In genomic region chr3:194632983-194633348, GRCh38 we compare ENCODE assay signal across 1 cellular context.
TF ChIP-seq lines count a peak whose summit lies in the region.

No MANE protein-coding gene starts in this region.

TF ChIP-seq in H1, 55 proteins besides CTCF, POLR2A, EP300 and RAD21:
- TF ChIP-seq KDM1A (IDR thresholded peaks at IDR 0.05; ENCODE audit: borderline replicate concordance, low read length) (no peak), BACH1 (IDR thresholded peaks at IDR 0.05; ENCODE audit: low read length) (no peak), SUZ12 (IDR thresholded peaks at IDR 0.05; ENCODE audit: low read length) (no peak), TCF12 (IDR thresholded peaks at IDR 0.05; ENCODE audit: low read depth, low read length) (no peak), HDAC2 (IDR thresholded peaks at IDR 0.05; ENCODE audit: borderline replicate concordance in 1 of 2, low read depth in 2 of 2, low read length in 2 of 2) (0 out of 4 replicates have a peak, but pooled peaks of 1 of the 2 experiments have one; percentile 41), RNF2 (IDR thresholded peaks at IDR 0.05; ENCODE audit: borderline replicate concordance, low read depth, low read length, missing control alignments, poor library complexity, severe bottlenecking) (no peak), ZNF274 (IDR thresholded peaks at IDR 0.05; ENCODE audit: borderline replicate concordance, extremely low read depth, low read length) (no peak), SP4 (IDR thresholded peaks at IDR 0.05; ENCODE audit: low read length) (no peak), ASH2L (IDR thresholded peaks at IDR 0.05; ENCODE audit: low read length) (peak; percentile 11), ATF3 (IDR thresholded peaks at IDR 0.05; ENCODE audit: insufficient read depth, low read depth, low read length) (no peak), E2F6 (IDR thresholded peaks at IDR 0.05) (0 out of 2 replicates have a peak, but pooled peaks have one; percentile 8), SIN3A (conservative IDR thresholded peaks at IDR 0.05 in 1 of 2, IDR thresholded peaks at IDR 0.05 in 1 of 2; ENCODE audit: low read depth in 1 of 2, low read length in 2 of 2) (no peak), MAX (IDR thresholded peaks at IDR 0.05) (peak; percentile 19; the same call in 1 of the 2 replicates), SRF (IDR thresholded peaks at IDR 0.05; ENCODE audit: low read depth, low read length) (no peak), CBX5 (IDR thresholded peaks at IDR 0.05; ENCODE audit: low read depth, low read length) (no peak), SP2 (IDR thresholded peaks at IDR 0.05; ENCODE audit: low read length) (no peak), TBP (IDR thresholded peaks at IDR 0.05; ENCODE audit: low read depth, low read length) (no peak), TAF1 (IDR thresholded peaks at IDR 0.05; ENCODE audit: low read depth, low read length) (no peak), CHD7 (IDR thresholded peaks at IDR 0.05; ENCODE audit: insufficient replicate concordance, low read length) (no peak), TEAD4 (IDR thresholded peaks at IDR 0.05; ENCODE audit: low read depth, low read length) (no peak), EGR1 (IDR thresholded peaks at IDR 0.05; ENCODE audit: borderline replicate concordance, low read depth, low read length) (peak; percentile 59; the same call in 1 of the 2 replicates), SAP30 (IDR thresholded peaks at IDR 0.05; ENCODE audit: insufficient read depth, insufficient replicate concordance, low read length) (no peak), KDM4A (IDR thresholded peaks at IDR 0.05; ENCODE audit: low read depth, low read length, severe bottlenecking) (peak; percentile 16), RBBP5 (IDR thresholded peaks at IDR 0.05; ENCODE audit: borderline replicate concordance, low read depth, low read length) (no peak), CHD1 (IDR thresholded peaks at IDR 0.05; ENCODE audit: low read depth, low read length) (no peak), NRF1 (IDR thresholded peaks at IDR 0.05; ENCODE audit: low read depth, low read length) (no peak), HDAC6 (IDR thresholded peaks at IDR 0.05; ENCODE audit: low read depth, low read length) (no peak), CBX8 (IDR thresholded peaks at IDR 0.05; ENCODE audit: borderline replicate concordance, low read depth, low read length) (no peak), NANOG (IDR thresholded peaks at IDR 0.05; ENCODE audit: insufficient read depth, low read depth, low read length, poor library complexity, severe bottlenecking) (no peak), POLR2AphosphoS5 (IDR thresholded peaks at IDR 0.05; ENCODE audit: low read depth, low read length) (no peak), CREB1 (IDR thresholded peaks at IDR 0.05) (no peak), TAF7 (optimal IDR thresholded peaks at IDR 0.05; ENCODE audit: borderline replicate concordance, low read depth, low read length) (no peak), RXRA (IDR thresholded peaks at IDR 0.05; ENCODE audit: insufficient read depth, low read depth, low read length) (no peak), GABPA (IDR thresholded peaks at IDR 0.05; ENCODE audit: borderline replicate concordance, insufficient read depth, low read length) (no peak)
